ENCODE assay signal across 1 cellular context in the genomic region with DNA sequence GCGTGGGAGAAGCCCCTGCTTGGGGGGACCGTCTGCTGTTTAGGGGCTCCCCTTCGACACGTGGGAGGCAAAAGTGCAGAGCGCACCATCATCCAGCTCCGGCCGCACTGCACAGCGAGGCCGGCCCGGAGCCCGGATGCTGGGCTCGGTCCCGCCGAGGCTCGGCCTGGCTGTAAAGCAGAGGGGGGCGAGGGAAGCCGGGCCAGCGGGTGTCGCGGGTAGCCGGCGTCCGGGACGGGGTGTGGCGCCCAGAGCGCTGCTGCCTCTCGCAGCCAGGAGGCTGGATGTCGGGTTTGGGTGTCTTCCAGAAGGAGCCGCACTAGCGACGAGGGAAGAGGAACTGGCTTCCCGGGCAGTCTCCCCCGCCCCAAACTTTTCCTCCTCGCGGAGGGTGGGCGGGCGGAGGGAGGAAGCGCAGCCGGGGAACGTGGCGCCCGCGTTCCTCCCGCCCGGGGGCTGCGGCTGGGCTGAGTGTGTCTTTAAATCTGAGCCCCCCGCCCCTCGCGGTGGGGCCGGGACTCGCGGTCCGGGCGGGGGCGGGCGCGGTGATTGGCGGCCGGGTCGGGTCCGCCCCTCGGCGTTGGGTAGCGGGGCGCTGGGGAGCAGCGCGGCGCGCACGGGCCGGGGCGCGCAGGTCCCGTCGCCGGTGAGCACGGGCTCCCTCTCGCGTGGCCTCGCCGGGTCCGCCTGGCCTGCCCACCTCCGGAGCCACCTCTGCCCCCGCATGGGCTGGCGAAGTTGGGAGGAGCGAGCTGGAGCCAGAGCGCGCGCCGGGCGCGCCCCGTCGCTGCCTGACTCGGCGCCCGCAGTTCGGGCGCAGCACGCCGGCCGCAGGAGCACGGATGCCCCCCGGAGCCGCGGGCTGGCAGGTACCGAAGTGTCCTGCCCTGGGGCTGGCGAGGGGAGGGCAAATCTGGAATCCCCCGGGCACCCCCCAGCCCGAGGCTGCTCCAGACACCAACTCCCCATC.
A peak's percentile ranks its signal among the peaks of the same experiment; 100 is the strongest.
TF ChIP-seq lines count a peak whose summit lies in the region.

A gene (plus strand): TSS at position 577 of the 970 bp plus-strand sequence. CDS start 47,185 bp downstream, outside the sequence.

TF ChIP-seq in WTC11, 78 proteins besides CTCF, POLR2A, EP300 and RAD21 (continued from another document):
- TF ChIP-seq, protein P1, sequence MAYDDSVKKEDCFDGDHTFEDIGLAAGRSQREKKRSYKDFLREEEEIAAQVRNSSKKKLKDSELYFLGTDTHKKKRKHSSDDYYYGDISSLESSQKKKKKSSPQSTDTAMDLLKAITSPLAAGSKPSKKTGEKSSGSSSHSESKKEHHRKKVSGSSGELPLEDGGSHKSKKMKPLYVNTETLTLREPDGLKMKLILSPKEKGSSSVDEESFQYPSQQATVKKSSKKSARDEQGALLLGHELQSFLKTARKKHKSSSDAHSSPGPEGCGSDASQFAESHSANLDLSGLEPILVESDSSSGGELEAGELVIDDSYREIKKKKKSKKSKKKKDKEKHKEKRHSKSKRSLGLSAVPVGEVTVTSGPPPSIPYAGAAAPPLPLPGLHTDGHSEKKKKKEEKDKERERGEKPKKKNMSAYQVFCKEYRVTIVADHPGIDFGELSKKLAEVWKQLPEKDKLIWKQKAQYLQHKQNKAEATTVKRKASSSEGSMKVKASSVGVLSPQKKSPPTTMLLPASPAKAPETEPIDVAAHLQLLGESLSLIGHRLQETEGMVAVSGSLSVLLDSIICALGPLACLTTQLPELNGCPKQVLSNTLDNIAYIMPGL (CRISPR knock-in tag; IDR thresholded peaks at IDR 0.05): peak; percentile 49
- TF ChIP-seq, protein P2, sequence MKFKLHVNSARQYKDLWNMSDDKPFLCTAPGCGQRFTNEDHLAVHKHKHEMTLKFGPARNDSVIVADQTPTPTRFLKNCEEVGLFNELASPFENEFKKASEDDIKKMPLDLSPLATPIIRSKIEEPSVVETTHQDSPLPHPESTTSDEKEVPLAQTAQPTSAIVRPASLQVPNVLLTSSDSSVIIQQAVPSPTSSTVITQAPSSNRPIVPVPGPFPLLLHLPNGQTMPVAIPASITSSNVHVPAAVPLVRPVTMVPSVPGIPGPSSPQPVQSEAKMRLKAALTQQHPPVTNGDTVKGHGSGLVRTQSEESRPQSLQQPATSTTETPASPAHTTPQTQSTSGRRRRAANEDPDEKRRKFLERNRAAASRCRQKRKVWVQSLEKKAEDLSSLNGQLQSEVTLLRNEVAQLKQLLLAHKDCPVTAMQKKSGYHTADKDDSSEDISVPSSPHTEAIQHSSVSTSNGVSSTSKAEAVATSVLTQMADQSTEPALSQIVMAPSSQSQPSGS (CRISPR knock-in tag; IDR thresholded peaks at IDR 0.05; ENCODE audit: borderline replicate concordance, low read depth): no peak
- TF ChIP-seq, protein P3, sequence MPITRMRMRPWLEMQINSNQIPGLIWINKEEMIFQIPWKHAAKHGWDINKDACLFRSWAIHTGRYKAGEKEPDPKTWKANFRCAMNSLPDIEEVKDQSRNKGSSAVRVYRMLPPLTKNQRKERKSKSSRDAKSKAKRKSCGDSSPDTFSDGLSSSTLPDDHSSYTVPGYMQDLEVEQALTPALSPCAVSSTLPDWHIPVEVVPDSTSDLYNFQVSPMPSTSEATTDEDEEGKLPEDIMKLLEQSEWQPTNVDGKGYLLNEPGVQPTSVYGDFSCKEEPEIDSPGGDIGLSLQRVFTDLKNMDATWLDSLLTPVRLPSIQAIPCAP (CRISPR knock-in tag; IDR thresholded peaks at IDR 0.05): no peak
- no peak for TF ChIP-seq ZNF671 (CRISPR knock-in tag; IDR thresholded peaks at IDR 0.05)
- TF ChIP-seq TP53 (CRISPR knock-in tag; IDR thresholded peaks at IDR 0.05): no peak; the same call in 1 of the 2 replicates
- TF ChIP-seq NFATC4 (CRISPR knock-in tag; IDR thresholded peaks at IDR 0.05): no peak
- TF ChIP-seq, protein P4, sequence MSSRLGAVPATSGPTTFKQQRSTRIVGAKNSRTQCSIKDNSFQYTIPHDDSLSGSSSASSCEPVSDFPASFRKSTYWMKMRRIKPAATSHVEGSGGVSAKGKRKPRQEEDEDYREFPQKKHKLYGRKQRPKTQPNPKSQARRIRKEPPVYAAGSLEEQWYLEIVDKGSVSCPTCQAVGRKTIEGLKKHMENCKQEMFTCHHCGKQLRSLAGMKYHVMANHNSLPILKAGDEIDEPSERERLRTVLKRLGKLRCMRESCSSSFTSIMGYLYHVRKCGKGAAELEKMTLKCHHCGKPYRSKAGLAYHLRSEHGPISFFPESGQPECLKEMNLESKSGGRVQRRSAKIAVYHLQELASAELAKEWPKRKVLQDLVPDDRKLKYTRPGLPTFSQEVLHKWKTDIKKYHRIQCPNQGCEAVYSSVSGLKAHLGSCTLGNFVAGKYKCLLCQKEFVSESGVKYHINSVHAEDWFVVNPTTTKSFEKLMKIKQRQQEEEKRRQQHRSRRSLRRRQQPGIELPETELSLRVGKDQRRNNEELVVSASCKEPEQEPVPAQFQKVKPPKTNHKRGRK (CRISPR knock-in tag; IDR thresholded peaks at IDR 0.05; ENCODE audit: borderline replicate concordance): no peak
